Comparison of ENCODE assay signal across 8 cellular contexts in the genomic region with DNA sequence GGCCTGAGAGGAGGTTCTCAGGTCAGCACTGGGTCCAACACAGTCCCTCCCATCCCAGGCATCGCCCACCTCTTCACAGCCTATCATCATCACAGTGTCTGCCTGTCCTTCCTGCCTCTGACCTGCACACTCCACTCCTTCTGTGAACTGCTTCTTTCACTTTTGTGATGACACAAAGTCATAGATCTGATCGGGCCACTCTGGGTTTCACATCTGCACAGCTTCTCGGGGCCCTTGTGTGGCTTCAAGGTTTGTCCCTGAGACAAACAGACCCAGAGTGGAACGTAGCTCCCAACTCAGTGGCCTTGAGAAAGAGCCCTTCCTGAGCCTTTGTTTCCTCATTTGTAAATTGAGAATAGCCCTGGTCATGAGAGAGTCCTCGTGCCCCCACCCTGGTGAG.
DNase-seq lines count a peak whose midpoint lies in the region; ATAC-seq and TF ChIP-seq lines count a peak whose summit lies in the region.
"Not testable (repeated sequence)": the region's sequence is repeated elsewhere in the genome, so short reads cannot be mapped to it uniquely, and the experiment has no call there.

No MANE protein-coding gene starts in this region.

- not testable (repeated sequence) for H3K4me1 Mint-ChIP-seq in T-helper 17 cell
- H3K4me1 Mint-ChIP-seq in activated T-helper 17 cell treated with anti-CD3 and anti-CD28 coated beads, Interleukin-2, amount 50 U/mL, for 72 hours, result peaks cover 25% of the 10 kb centered on the region

- not testable (repeated sequence) for TF ChIP-seq POLR2A in GM18505 (IDR thresholded peaks at IDR 0.05; ENCODE audit: borderline replicate concordance, extremely low read depth, insufficient read depth, insufficient read length)

- H3K27ac Mint-ChIP-seq in T-helper 17 cell, result not testable (repeated sequence)
- peak overlapping the region; percentile 35 for H3K27ac Mint-ChIP-seq in activated T-helper 17 cell treated with anti-CD3 and anti-CD28 coated beads, Interleukin-2, amount 50 U/mL, for 72 hours

- H3K4me3 Mint-ChIP-seq in T-helper 17 cell, result peak overlapping the region; percentile 45
- H3K4me3 Mint-ChIP-seq in activated T-helper 17 cell treated with anti-CD3 and anti-CD28 coated beads, Interleukin-2, amount 50 U/mL, for 72 hours, result peak overlapping the region; percentile 54

- H3K36me3 Mint-ChIP-seq in T-helper 17 cell (ENCODE audit: low read depth); activated T-helper 17 cell treated with anti-CD3 and anti-CD28 coated beads, Interleukin-2, amount 50 U/mL, for 72 hours (ENCODE audit: low read depth): not testable (repeated sequence)

- H3K9me3 ChIP-seq in T-helper 17 cell (ENCODE audit: control insufficient read depth, low read length, poor library complexity, severe bottlenecking), result not testable (repeated sequence)

- DNase-seq in T-helper 17 cell, result not testable (repeated sequence)
- DNase-seq in stimulated activated CD4-positive, alpha-beta T cell treated with anti-CD3 and anti-CD28 coated beads, Interleukin-1b, Interleukin-23, amount 100 ng/mL, for 48 hours, result peak; percentile 31

- H3K27me3 Mint-ChIP-seq in T-helper 17 cell; activated T-helper 17 cell treated with anti-CD3 and anti-CD28 coated beads, Interleukin-2, amount 50 U/mL, for 72 hours: not testable (repeated sequence)

- ATAC-seq in GM18505 (IDR thresholded peaks at IDR 0.05; ENCODE audit: unreplicated experiment) (peak; percentile 96), GM19351 (IDR thresholded peaks at IDR 0.05; ENCODE audit: unreplicated experiment) (peak; percentile 97), GM21619 (IDR thresholded peaks at IDR 0.05; ENCODE audit: unreplicated experiment) (peak; percentile 95), HG02943 (IDR thresholded peaks at IDR 0.05; ENCODE audit: low read depth, unreplicated experiment) (peak; percentile 90), HG03378 (IDR thresholded peaks at IDR 0.05; ENCODE audit: unreplicated experiment) (peak; percentile 99), T-helper 17 cell (peak; percentile 52)
- peak; percentile 78 for ATAC-seq in activated T-helper 17 cell treated with anti-CD3 and anti-CD28 coated beads, Interleukin-2, amount 50 U/mL, for 72 hours (replicated peaks)

- H3K9me3 Mint-ChIP-seq in activated T-helper 17 cell treated with anti-CD3 and anti-CD28 coated beads, Interleukin-2, amount 50 U/mL, for 72 hours, result not testable (repeated sequence)
